In the genomic region with DNA sequence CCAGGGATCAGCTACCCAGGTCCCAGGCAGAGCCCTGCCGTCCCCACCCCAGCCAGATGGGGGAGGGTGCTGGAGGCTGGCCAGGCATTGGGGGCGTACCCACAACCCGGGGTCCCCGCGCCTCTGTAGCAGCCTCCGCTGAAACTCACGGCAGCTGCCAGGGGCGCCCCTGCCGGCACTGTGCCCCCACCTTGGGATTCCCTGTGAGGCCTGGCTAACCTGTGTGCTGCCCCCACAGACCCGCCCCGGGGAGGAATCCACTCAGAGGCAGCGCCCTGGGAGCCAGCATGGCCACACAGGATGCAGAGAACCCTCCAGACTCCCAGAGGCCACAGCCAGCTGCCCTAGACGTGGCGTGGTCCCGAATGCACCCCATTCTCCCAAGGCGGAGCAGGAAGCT, we compare ENCODE assay signal across 13 cellular contexts. TPM values are rescaled to one million over a fixed set of nuclear protein-coding genes. Genes with fewer than 3 reads are reported as not detected.
DNase-seq lines count a peak whose midpoint lies in the region; ATAC-seq, FAIRE-seq and TF ChIP-seq lines count a peak whose summit lies in the region.
"Had no signal": no experiment of that assay in that cellular context is flagged by ENCODE, and none has a peak within 500 bp of the region (broad histone marks: within the 10 kb centered on the region; RNA-seq: fewer than 3 reads in every experiment).

No MANE protein-coding gene starts in this region.

- H2AFZ ChIP-seq in keratinocyte (ENCODE audit: control insufficient read depth, low read length), result no peak overlapping the region

- peaks cover 82% of the 10 kb centered on the region for H3K79me2 ChIP-seq in keratinocyte (ENCODE audit: control insufficient read depth, insufficient read depth, low read length)

- H3K27ac ChIP-seq in HUES64 (ENCODE audit: low read depth, low read length) (no peak overlapping the region), RWPE2 (ENCODE audit: poor library complexity, severe bottlenecking) (peak overlapping the region; percentile 98), keratinocyte (ENCODE audit: control insufficient read depth, insufficient read depth, low read length) (peak overlapping the region; percentile 92), tibial nerve (peak overlapping the region in 3 of 4 donors; percentile 60 to 91 (median 72))

- dilution Hi-C loops in keratinocyte (cut with MboI; ENCODE audit: extremely low pct_ligation_motif_present, low sequenced_read_pairs), result no loop called here

- TF ChIP-seq CTCF in RWPE2 (IDR thresholded peaks at IDR 0.05; ENCODE audit: poor library complexity, severe bottlenecking) (no peak), keratinocyte (optimal IDR thresholded peaks at IDR 0.05 in 1 of 3, IDR thresholded peaks at IDR 0.05 in 1 of 3, conservative IDR thresholded peaks at IDR 0.05 in 1 of 3; ENCODE audit: extremely low read depth in 1 of 3, insufficient read depth in 2 of 3, low read length in 3 of 3) (no peak), tibial nerve (IDR thresholded peaks at IDR 0.05) (no peak), foreskin fibroblast (IDR thresholded peaks at IDR 0.05; ENCODE audit: low read depth, low read length) (no peak)

- FAIRE-seq in keratinocyte (lab: Jason Lieb, UNC) (no peak), HTR-8/SVneo (lab: Jason Lieb, UNC) (no peak)
- FAIRE-seq: GM18507 had no signal

- H3K27me3 ChIP-seq in HUES64 (ENCODE audit: insufficient read depth, low read length) (no peaks in the 10 kb centered on the region), RWPE2 (ENCODE audit: insufficient read depth, poor library complexity, severe bottlenecking) (no peaks in the 10 kb centered on the region), keratinocyte (ENCODE audit: control insufficient read depth, extremely low read depth, insufficient read depth, low read length) (no peaks in the 10 kb centered on the region), tibial nerve (no peaks in the 10 kb centered on the region)

- H3K9ac ChIP-seq in HUES64 (ENCODE audit: low read depth, low read length) (peak overlapping the region; percentile 27; the same call in 1 of the 2 replicates), keratinocyte (ENCODE audit: control insufficient read depth, extremely low read depth, insufficient read depth, low read length) (peak overlapping the region; percentile 79)

- no peak for TF ChIP-seq POLR2A in tibial nerve (IDR thresholded peaks at IDR 0.05)

- H4K20me1 ChIP-seq in keratinocyte (ENCODE audit: control insufficient read depth, extremely low read depth, insufficient read depth, low read length), result peaks cover 8% of the 10 kb centered on the region

- no peak overlapping the region for H3K4me3 ChIP-seq in HUES64 (ENCODE audit: low read length)
- peak overlapping the region; percentile 0 for H3K4me3 ChIP-seq in RWPE2 (ENCODE audit: severe bottlenecking)
- peak overlapping the region; percentile 24 to 47 (median 44) for H3K4me3 ChIP-seq in keratinocyte (ENCODE audit: control insufficient read depth in 2 of 3, extremely low read depth in 1 of 3, insufficient read depth in 2 of 3, low read depth in 1 of 3, low read length in 3 of 3)
- H3K4me3 ChIP-seq in tibial nerve, result peak overlapping the region in 1 of 4 donors; percentile 19
- H3K4me3 ChIP-seq in foreskin fibroblast (ENCODE audit: low read depth in 1 of 2, low read length in 2 of 2), result no peak overlapping the region

- peaks cover 15% of the 10 kb centered on the region for H3K36me3 ChIP-seq in HUES64 (ENCODE audit: insufficient read depth, low read length)
- H3K36me3 ChIP-seq in RWPE2 (ENCODE audit: low read depth), result peaks cover 14% of the 10 kb centered on the region
- H3K36me3 ChIP-seq in keratinocyte (ENCODE audit: control insufficient read depth in 2 of 2, extremely low read depth in 1 of 2, insufficient read depth in 2 of 2, low read length in 2 of 2), result peaks cover 8 to 17% of the 10 kb centered on the region in 2 experiments
- peaks cover 0 to 19% (median 0%) of the 10 kb centered on the region in 3 donors for H3K36me3 ChIP-seq in tibial nerve

- DNase-seq in RWPE2 (ENCODE audit: low spot score) (peak; percentile 82), keratinocyte (ENCODE audit: low read depth, low spot score) (no peak), tibial nerve (ENCODE audit: low spot score in 2 of 2) (no peak), foreskin fibroblast (no peak), HTR-8/SVneo (ENCODE audit: insufficient read length, low spot score) (no peak)
- DNase-seq: naive thymus-derived CD8-positive, alpha-beta T cell; NCI-H1417 treated with DMSO at 0.1 percent for 48 hours; NCI-H524 treated with DMSO at 0.1 percent for 48 hours; SHP77 treated with DMSO at 0.1 percent for 48 hours had no signal

- peak overlapping the region; percentile 94 for H3K4me2 ChIP-seq in keratinocyte (ENCODE audit: control insufficient read depth, extremely low read depth, insufficient read depth, low read depth, low read length)

- peak; percentile 42 for ATAC-seq in RWPE2 (ENCODE audit: low read depth)
- ATAC-seq in HG02623 (IDR thresholded peaks at IDR 0.05; ENCODE audit: unreplicated experiment), result no peak
- ATAC-seq: naive thymus-derived CD8-positive, alpha-beta T cell had no signal

- no peaks in the 10 kb centered on the region for H3K9me3 ChIP-seq in HUES64 (ENCODE audit: insufficient read depth, low read depth, low read length)
- H3K9me3 ChIP-seq in RWPE2 (ENCODE audit: severe bottlenecking), result no peaks in the 10 kb centered on the region
- H3K9me3 ChIP-seq in keratinocyte (ENCODE audit: control insufficient read depth, low read depth, low read length), result no peaks in the 10 kb centered on the region
- no peaks in the 10 kb centered on the region for H3K9me3 ChIP-seq in tibial nerve

- WGBS in HUES64, result 93% methylated on average over 16 of the region's 16 CpGs
- WGBS in tibial nerve, 2 donors, result 27 to 42% methylated on average over 8 to 13 of the region's 16 CpGs

- no peak for TF ChIP-seq EP300 in tibial nerve (IDR thresholded peaks at IDR 0.05)

- H3K9me1 ChIP-seq in keratinocyte (ENCODE audit: control insufficient read depth, extremely low read depth, insufficient read depth, low read length), result no peaks in the 10 kb centered on the region

- H3K4me1 ChIP-seq in HUES64 (ENCODE audit: insufficient read depth, low read length), result peaks cover 3% of the 10 kb centered on the region; the same call in 1 of the 2 replicates
- H3K4me1 ChIP-seq in RWPE2 (ENCODE audit: insufficient read depth, poor library complexity, severe bottlenecking), result peaks cover 26% of the 10 kb centered on the region
- H3K4me1 ChIP-seq in keratinocyte (ENCODE audit: control insufficient read depth, extremely low read depth, insufficient read depth, low read length), result peaks cover 40% of the 10 kb centered on the region
- peaks cover 0 to 63% (median 45%) of the 10 kb centered on the region in 4 donors for H3K4me1 ChIP-seq in tibial nerve

RNA-seq across cellular contexts. Expression of a gene that starts 3.8 kb away (rescaled TPM):
- polyA plus RNA-seq in HUES64 (2013, experiment 1 of 2), result 35.1 TPM
- polyA plus RNA-seq in HUES64 (2013, experiment 2 of 2), result 36.8 TPM
- 28.1 to 68.6 TPM (median 31.6 TPM) in 3 replicates for polyA plus RNA-seq in keratinocyte
- polyA plus RNA-seq in keratinocyte (2011; ENCODE audit: low read depth), result 55.8 TPM
- 11.1 and 34.0 TPM in 2 replicates for polyA plus RNA-seq in keratinocyte (2011; cell fraction: cytosol; rRNA removed)
- polyA plus RNA-seq in keratinocyte (2011; cell fraction: nucleus; rRNA removed), result 84.0 and 105 TPM in 2 replicates
- 52.2 and 66.2 TPM in 2 replicates for polyA plus RNA-seq in keratinocyte (2012; ENCODE audit: low replicate concordance)
- 26.4 to 34.3 TPM (median 33.9 TPM) in 3 replicates for polyA minus RNA-seq in keratinocyte
- polyA minus RNA-seq in keratinocyte (2011; cell fraction: cytosol; rRNA and poly(A)+ RNA removed), result 74.2 TPM
- 39.9 and 69.1 TPM in 2 replicates for polyA minus RNA-seq in keratinocyte (2011; cell fraction: nucleus; rRNA and poly(A)+ RNA removed)
- 100 to 1,000 TPM; 130 to 191 (median 144) TPM for total RNA-seq in tibial nerve

RNA-seq across cellular contexts. Expression of a gene that starts 13.0 kb away (rescaled TPM):
- polyA plus RNA-seq in HUES64 (2013, experiment 1 of 2), result 31.5 TPM
- polyA plus RNA-seq in HUES64 (2013, experiment 2 of 2), result 39.4 TPM
- 0.05 to 0.14 TPM in 2 of 3 replicates, not detected in the other for polyA plus RNA-seq in keratinocyte
- polyA plus RNA-seq in keratinocyte (2011; ENCODE audit: low read depth), result not detected
- 0.08 and 0.09 TPM in 2 replicates for polyA plus RNA-seq in keratinocyte (2011; cell fraction: cytosol; rRNA removed)
- polyA plus RNA-seq in keratinocyte (2011; cell fraction: nucleus; rRNA removed), result 0.20 and 0.28 TPM in 2 replicates
- 0.42 and 1.9 TPM in 2 replicates for polyA plus RNA-seq in keratinocyte (2012; ENCODE audit: low replicate concordance)
- polyA minus RNA-seq in keratinocyte, result 1.5 TPM in 1 of 3 replicates, not detected in the others
- not detected for polyA minus RNA-seq in keratinocyte (2011; cell fraction: cytosol; rRNA and poly(A)+ RNA removed)
- not detected in 2 replicates for polyA minus RNA-seq in keratinocyte (2011; cell fraction: nucleus; rRNA and poly(A)+ RNA removed)
- total RNA-seq in tibial nerve, result 100 to 1,000 TPM; 351 to 659 (median 448) TPM

RNA-seq across cellular contexts. Expression of a gene that starts 14.3 kb away (rescaled TPM):
- polyA plus RNA-seq in HUES64 (2013, experiment 1 of 2), result 0.10 TPM
- 0.13 TPM for polyA plus RNA-seq in HUES64 (2013, experiment 2 of 2)
- 0.01 to 0.08 TPM (median 0.04 TPM) in 3 replicates for polyA plus RNA-seq in keratinocyte
- 0.07 TPM for polyA plus RNA-seq in keratinocyte (2011; ENCODE audit: low read depth)
- polyA plus RNA-seq in keratinocyte (2011; cell fraction: cytosol; rRNA removed), result 0.02 and 0.03 TPM in 2 replicates
- 0.09 and 0.20 TPM in 2 replicates for polyA plus RNA-seq in keratinocyte (2011; cell fraction: nucleus; rRNA removed)
- polyA plus RNA-seq in keratinocyte (2012; ENCODE audit: low replicate concordance), result 0.14 and 0.27 TPM in 2 replicates
- polyA minus RNA-seq in keratinocyte, result 0.03 TPM in 1 of 3 replicates, not detected in the others
- polyA minus RNA-seq in keratinocyte (2011; cell fraction: cytosol; rRNA and poly(A)+ RNA removed), result not detected
- 0.11 and 0.23 TPM in 2 replicates for polyA minus RNA-seq in keratinocyte (2011; cell fraction: nucleus; rRNA and poly(A)+ RNA removed)
- 1 to 10 TPM in 1 of 4 donors, under 1 TPM in 3; 0.21 to 1.2 (median 0.63) TPM for total RNA-seq in tibial nerve
- total RNA-seq: H4 had no signal

RNA-seq across cellular contexts. Expression of a gene that starts 20.8 kb away (rescaled TPM):
- 10.1 TPM for polyA plus RNA-seq in HUES64 (2013, experiment 1 of 2)
- polyA plus RNA-seq in HUES64 (2013, experiment 2 of 2), result 10.2 TPM
- 5.8 to 14.0 TPM (median 11.8 TPM) in 3 replicates for polyA plus RNA-seq in keratinocyte
- 4.4 TPM for polyA plus RNA-seq in keratinocyte (2011; ENCODE audit: low read depth)
- polyA plus RNA-seq in keratinocyte (2011; cell fraction: cytosol; rRNA removed), result 9.4 and 26.1 TPM in 2 replicates
- 8.9 and 14.9 TPM in 2 replicates for polyA plus RNA-seq in keratinocyte (2011; cell fraction: nucleus; rRNA removed)
- polyA plus RNA-seq in keratinocyte (2012; ENCODE audit: low replicate concordance), result 20.3 and 26.7 TPM in 2 replicates
- 3.9 to 12.4 TPM (median 7.6 TPM) in 3 replicates for polyA minus RNA-seq in keratinocyte
- 65.6 TPM for polyA minus RNA-seq in keratinocyte (2011; cell fraction: cytosol; rRNA and poly(A)+ RNA removed)
- 11.9 and 14.7 TPM in 2 replicates for polyA minus RNA-seq in keratinocyte (2011; cell fraction: nucleus; rRNA and poly(A)+ RNA removed)
- 10 to 100 TPM; 12.0 to 24.9 (median 18.8) TPM for total RNA-seq in tibial nerve

RNA-seq across cellular contexts. Expression of a gene that starts 20.9 kb away (rescaled TPM):
- 74.1 TPM for polyA plus RNA-seq in HUES64 (2013, experiment 1 of 2)
- 76.3 TPM for polyA plus RNA-seq in HUES64 (2013, experiment 2 of 2)
- 70.4 to 89.8 TPM (median 76.9 TPM) in 3 replicates for polyA plus RNA-seq in keratinocyte
- 33.3 TPM for polyA plus RNA-seq in keratinocyte (2011; ENCODE audit: low read depth)
- polyA plus RNA-seq in keratinocyte (2011; cell fraction: cytosol; rRNA removed), result 53.8 and 70.3 TPM in 2 replicates
- 165 and 204 TPM in 2 replicates for polyA plus RNA-seq in keratinocyte (2011; cell fraction: nucleus; rRNA removed)
- 69.7 and 83.9 TPM in 2 replicates for polyA plus RNA-seq in keratinocyte (2012; ENCODE audit: low replicate concordance)
- polyA minus RNA-seq in keratinocyte, result 73.3 to 216 TPM (median 94.2 TPM) in 3 replicates
- polyA minus RNA-seq in keratinocyte (2011; cell fraction: cytosol; rRNA and poly(A)+ RNA removed), result 63.5 TPM
- polyA minus RNA-seq in keratinocyte (2011; cell fraction: nucleus; rRNA and poly(A)+ RNA removed), result 66.9 and 70.7 TPM in 2 replicates
- 100 to 1,000 TPM; 118 to 241 (median 157) TPM for total RNA-seq in tibial nerve

Comparison
In these comparisons a context has a peak if more than half of its experiments do, and no peak if none do; other contexts are left out.
1. H3K4me3 ChIP-seq: peak in RWPE2 (single experiment) and keratinocyte (3 of 3); none in HUES64 (single experiment) and foreskin fibroblast (0 of 2).